ENCODE assay signal across 22 cellular contexts in the genomic region with DNA sequence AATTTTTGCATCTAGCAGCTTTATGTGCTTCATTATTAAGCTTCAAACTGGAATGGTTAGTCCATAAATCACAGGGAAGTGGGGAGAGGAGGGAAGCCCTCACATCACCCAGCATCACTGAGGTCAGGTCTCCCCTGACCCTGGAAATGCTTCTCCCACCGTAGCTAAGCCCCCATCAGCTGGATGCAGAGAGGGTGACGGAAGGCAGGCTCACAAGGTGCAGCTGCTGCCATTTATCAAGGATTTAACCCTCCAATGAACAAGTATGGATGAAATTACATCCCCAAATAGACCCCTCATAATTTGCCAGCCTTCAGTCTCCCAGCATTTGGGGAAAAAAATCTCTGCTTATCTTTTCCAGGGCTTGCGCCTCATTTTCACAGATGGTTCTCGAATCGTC.
DNase-seq lines count a peak whose midpoint lies in the region; ATAC-seq and TF ChIP-seq lines count a peak whose summit lies in the region.
"Had no signal": no experiment of that assay in that cellular context is flagged by ENCODE, and none has a peak within 500 bp of the region (broad histone marks: within the 10 kb centered on the region; RNA-seq: fewer than 3 reads in every experiment).

No MANE protein-coding gene starts in this region.

- no peak for TF ChIP-seq CTCF in nephron (IDR thresholded peaks at IDR 0.05; ENCODE audit: unreplicated experiment in 3 of 3)

- no peaks in the 10 kb centered on the region for H3K36me3 ChIP-seq in CD4-positive, CD25-positive, alpha-beta regulatory T cell (ENCODE audit: control insufficient read depth, insufficient read depth, low read length)

- peak overlapping the region in 1 of 4 donors; percentile 43 for H3K4me3 Mint-ChIP-seq in CD4-positive, CD25-positive, alpha-beta regulatory T cell
- H3K4me3 Mint-ChIP-seq in activated T-helper 17 cell treated with anti-CD3 and anti-CD28 coated beads, Interleukin-2, amount 50 U/mL, for 72 hours: no peak overlapping the region
- no peak overlapping the region for H3K4me3 Mint-ChIP-seq in nephron
- H3K4me3 Mint-ChIP-seq: CD4-positive, alpha-beta T cell had no signal

- H3K27ac ChIP-seq in CD4-positive, CD25-positive, alpha-beta regulatory T cell (ENCODE audit: insufficient read depth, low read length, poor library complexity, severe bottlenecking): no peak overlapping the region
- H3K27ac ChIP-seq: BLaER1 had no signal

- H3K9me3 ChIP-seq in CD4-positive, CD25-positive, alpha-beta regulatory T cell (ENCODE audit: control insufficient read depth in 2 of 2, low read length in 2 of 2): no peaks in the 10 kb centered on the region
- H3K9me3 ChIP-seq: BLaER1, Caco-2 had no signal

- no peak for DNase-seq in CD4-positive, CD25-positive, alpha-beta regulatory T cell
- DNase-seq in NCI-H2171 treated with DMSO at 0.1 percent for 48 hours (lab: John Stamatoyannopoulos, UW) (peak; percentile 84), NCI-H446 treated with DMSO at 0.1 percent for 48 hours (lab: John Stamatoyannopoulos, UW) (no peak), HK-2 (ENCODE audit: unreplicated experiment) (no peak)
- DNase-seq: Caco-2; CD4-positive, alpha-beta T cell; GOT3; HCEC 1CT; IMR-90; KG1; MM.1S; NCI-H1417 treated with DMSO at 0.1 percent for 48 hours; NCI-H1694 treated with DMSO at 0.1 percent for 48 hours; NCI-H2081; NCI-H69; Right ventricle myocardium superior; RPMI8226 had no signal

- peaks cover 22% of the 10 kb centered on the region for H3K4me1 ChIP-seq in CD4-positive, CD25-positive, alpha-beta regulatory T cell (ENCODE audit: control insufficient read depth, insufficient read depth, low read length, poor library complexity, severe bottlenecking)
- H3K4me1 ChIP-seq: BLaER1, Caco-2 had no signal

- no peaks in the 10 kb centered on the region for H3K9me3 Mint-ChIP-seq in CD4-positive, CD25-positive, alpha-beta regulatory T cell
- no peaks in the 10 kb centered on the region for H3K9me3 Mint-ChIP-seq in activated T-helper 17 cell treated with anti-CD3 and anti-CD28 coated beads, Interleukin-2, amount 50 U/mL, for 72 hours
- no peaks in the 10 kb centered on the region for H3K9me3 Mint-ChIP-seq in nephron
- H3K9me3 Mint-ChIP-seq: CD4-positive, alpha-beta T cell had no signal

- ATAC-seq in CD4-positive, CD25-positive, alpha-beta regulatory T cell (ENCODE audit: low read depth in 2 of 2): no peak
- ATAC-seq in activated T-helper 17 cell treated with anti-CD3 and anti-CD28 coated beads, Interleukin-2, amount 50 U/mL, for 72 hours (replicated peaks): no peak
- ATAC-seq in HG02610 (IDR thresholded peaks at IDR 0.05; ENCODE audit: unreplicated experiment): no peak
- ATAC-seq: GM12878 had no signal

- no peaks in the 10 kb centered on the region for H3K27me3 ChIP-seq in CD4-positive, CD25-positive, alpha-beta regulatory T cell (ENCODE audit: control insufficient read depth, insufficient read depth, low read length)
- H3K27me3 ChIP-seq: BLaER1 had no signal

- peaks cover 40% of the 10 kb centered on the region for H3K36me3 Mint-ChIP-seq in CD4-positive, CD25-positive, alpha-beta regulatory T cell
- H3K36me3 Mint-ChIP-seq in activated T-helper 17 cell treated with anti-CD3 and anti-CD28 coated beads, Interleukin-2, amount 50 U/mL, for 72 hours (ENCODE audit: low read depth): peaks cover 58% of the 10 kb centered on the region
- H3K36me3 Mint-ChIP-seq in nephron (ENCODE audit: low read depth): peaks cover 73% of the 10 kb centered on the region

- H3K4me3 ChIP-seq in CD4-positive, CD25-positive, alpha-beta regulatory T cell (ENCODE audit: low read depth, low read length): no peak overlapping the region
- H3K4me3 ChIP-seq: BLaER1, GM12878 had no signal

- peaks cover 0 to 52% (median 39%) of the 10 kb centered on the region in 4 donors for H3K4me1 Mint-ChIP-seq in CD4-positive, CD25-positive, alpha-beta regulatory T cell
- H3K4me1 Mint-ChIP-seq in activated T-helper 17 cell treated with anti-CD3 and anti-CD28 coated beads, Interleukin-2, amount 50 U/mL, for 72 hours: peaks cover 32% of the 10 kb centered on the region
- peaks cover 53% of the 10 kb centered on the region for H3K4me1 Mint-ChIP-seq in nephron

- no peaks in the 10 kb centered on the region for H3K27me3 Mint-ChIP-seq in CD4-positive, CD25-positive, alpha-beta regulatory T cell
- no peaks in the 10 kb centered on the region for H3K27me3 Mint-ChIP-seq in activated T-helper 17 cell treated with anti-CD3 and anti-CD28 coated beads, Interleukin-2, amount 50 U/mL, for 72 hours
- H3K27me3 Mint-ChIP-seq in nephron (ENCODE audit: low read depth): peaks cover 4% of the 10 kb centered on the region
- H3K27me3 Mint-ChIP-seq: CD4-positive, alpha-beta T cell had no signal

- H3K27ac Mint-ChIP-seq in CD4-positive, CD25-positive, alpha-beta regulatory T cell: peak overlapping the region; percentile 55 to 100 (median 98)
- peak overlapping the region; percentile 95 for H3K27ac Mint-ChIP-seq in activated T-helper 17 cell treated with anti-CD3 and anti-CD28 coated beads, Interleukin-2, amount 50 U/mL, for 72 hours
- H3K27ac Mint-ChIP-seq in nephron: peak overlapping the region; percentile 65 to 82 (median 74)
- H3K27ac Mint-ChIP-seq: CD4-positive, alpha-beta T cell had no signal
